Comparison of ENCODE assay signal across 10 cellular contexts in genomic region chr16:67872131-67872630, GRCh38. TPM values are rescaled to one million over a fixed set of nuclear protein-coding genes. Genes with fewer than 3 reads are reported as not detected.
DNase-seq lines count a peak whose midpoint lies in the region; ATAC-seq and TF ChIP-seq lines count a peak whose summit lies in the region.
"Had no signal": no experiment of that assay in that cellular context is flagged by ENCODE, and none has a peak within 500 bp of the region (broad histone marks: within the 10 kb centered on the region; RNA-seq: fewer than 3 reads in every experiment).

No MANE protein-coding gene starts in this region.

- peak overlapping the region in 9 of 10 donors; percentile 64 to 93 (median 90) for H3K27ac ChIP-seq in heart right ventricle
- peak overlapping the region; percentile 11 for H3K27ac ChIP-seq in adipose tissue (ENCODE audit: low read depth, low read length)
- H3K27ac ChIP-seq in mesodermal cell (ENCODE audit: low read depth, low read length, severe bottlenecking): peak overlapping the region; percentile 64

- TF ChIP-seq CTCF in heart right ventricle (IDR thresholded peaks at IDR 0.05): no peak
- no peak for TF ChIP-seq CTCF in type B pancreatic cell (conservative IDR thresholded peaks at IDR 0.05)

- H3K4me3 ChIP-seq in heart right ventricle (peak overlapping the region in 8 of 10 donors; percentile 89 to 100 (median 97)), mesodermal cell (ENCODE audit: extremely low read depth, insufficient read depth, low read length, poor library complexity, severe bottlenecking) (peak overlapping the region; percentile 79)

- peaks cover 14% of the 10 kb centered on the region for H3K36me3 Mint-ChIP-seq in type B pancreatic cell

- no peaks in the 10 kb centered on the region for H3K27me3 ChIP-seq in heart right ventricle

- no peak for DNase-seq in heart right ventricle
- no peak for DNase-seq in left ventricle myocardium superior
- no peak for DNase-seq in type B pancreatic cell (ENCODE audit: extremely low spot score, unreplicated experiment)
- DNase-seq in putamen (ENCODE audit: low spot score): no peak
- DNase-seq in glomerular visceral epithelial cell (ENCODE audit: extremely low spot score): no peak

- WGBS in heart right ventricle, 2 donors: 69% methylated on average over 2 of the region's 2 CpGs
- WGBS in adipose tissue, 3 donors: 42 to 62% (median 61%) methylated on average over 2 of the region's 2 CpGs
- WGBS in mesodermal cell (ENCODE audit: insufficient coverage in 2 of 2), 2 experiments: 92 to 100% methylated on average over 1 of the region's 2 CpGs

- H3K36me3 ChIP-seq in heart right ventricle: peaks cover 0 to 68% (median 46%) of the 10 kb centered on the region in 9 donors
- H3K36me3 ChIP-seq in mesodermal cell (ENCODE audit: control insufficient read depth, insufficient read depth, low read length): peaks cover 74% of the 10 kb centered on the region

- peak overlapping the region; percentile 76 for H3K27ac Mint-ChIP-seq in type B pancreatic cell

- H3K4me3 Mint-ChIP-seq in type B pancreatic cell: peak overlapping the region; percentile 87

- intact Hi-C loops in heart right ventricle (cut with DNase I) (loop anchor here in 2 of 10 donors (2.0 kb wide), 2 partner anchors 25 to 29 kb away; partner anchors contain the start of genes CENPT (in 1 of the 2), NUTF2 (in 1 of the 2) and THAP11 (in 1 of the 2)), left ventricle myocardium superior (cut with micrococcal nuclease) (no loop called here)

- peaks cover 17 to 41% (median 31%) of the 10 kb centered on the region in 9 donors for H3K4me1 ChIP-seq in heart right ventricle
- H3K4me1 ChIP-seq in mesodermal cell (ENCODE audit: control insufficient read depth, insufficient read depth, low read length, poor library complexity, severe bottlenecking): peaks cover 7% of the 10 kb centered on the region

- ATAC-seq in heart right ventricle (peak in 2 of 8 donors; percentile 2 to 3), left ventricle myocardium superior (no peak), GM21723 (IDR thresholded peaks at IDR 0.05; ENCODE audit: unreplicated experiment) (no peak)

- H3K4me1 Mint-ChIP-seq in type B pancreatic cell (ENCODE audit: unreplicated experiment): peaks cover 20% of the 10 kb centered on the region

- no peaks in the 10 kb centered on the region for H3K9me3 ChIP-seq in heart right ventricle
- no peaks in the 10 kb centered on the region for H3K9me3 ChIP-seq in mesodermal cell (ENCODE audit: control insufficient read depth, low read length)

- H3K27me3 Mint-ChIP-seq in type B pancreatic cell: no peaks in the 10 kb centered on the region

- H3K9me3 Mint-ChIP-seq in type B pancreatic cell: no peaks in the 10 kb centered on the region

RNA-seq across cellular contexts. Expression of gene EDC4, which starts 0.7 kb away (rescaled TPM):
- total RNA-seq in heart right ventricle (10 to 100 TPM; 25.8 to 41.6 (median 31.3) TPM), left ventricle myocardium superior (31.8 TPM), type B pancreatic cell (ENCODE audit: low replicate concordance) (77.5 and 81.1 TPM in 2 replicates)
- polyA plus RNA-seq in heart right ventricle (10 to 100 TPM; 30.2 to 46.8 TPM), adipose tissue (10 to 100 TPM; 24.3 to 37.3 (median 33.8) TPM)
- 63.8 TPM for polyA plus RNA-seq in mesodermal cell (2013, experiment 1 of 2)
- 47.6 TPM for polyA plus RNA-seq in mesodermal cell (2013, experiment 2 of 2)

RNA-seq across cellular contexts. Expression of gene NRN1L, which starts 12.5 kb away (rescaled TPM):
- total RNA-seq in heart right ventricle (1 to 10 TPM in 6 of 10 donors, not detected in 4; 1.1 to 2.7 (median 1.5) TPM), left ventricle myocardium superior (not detected), type B pancreatic cell (ENCODE audit: low replicate concordance) (0.80 and 1.1 TPM in 2 replicates)
- polyA plus RNA-seq in heart right ventricle (1 to 10 TPM; 1.8 to 4.0 TPM), adipose tissue (1 to 10 TPM in 1 of 3 donors, under 1 TPM in 2; 0.64 to 1.3 (median 0.89) TPM)
- 1.00 TPM for polyA plus RNA-seq in mesodermal cell (2013, experiment 1 of 2)
- not detected for polyA plus RNA-seq in mesodermal cell (2013, experiment 2 of 2)
- total RNA-seq: Daoy, SK-MEL-5 had no signal

RNA-seq across cellular contexts. Expression of gene PSKH1, which starts 20.9 kb away (rescaled TPM):
- total RNA-seq in heart right ventricle (10 to 100 TPM; 16.0 to 24.5 (median 20.5) TPM), left ventricle myocardium superior (18.1 TPM), type B pancreatic cell (ENCODE audit: low replicate concordance) (39.2 and 41.5 TPM in 2 replicates)
- polyA plus RNA-seq in heart right ventricle (10 to 100 TPM; 15.7 to 22.9 TPM), adipose tissue (10 to 100 TPM; 19.2 to 26.8 (median 23.5) TPM)
- polyA plus RNA-seq in mesodermal cell (2013, experiment 1 of 2): 26.2 TPM
- 33.8 TPM for polyA plus RNA-seq in mesodermal cell (2013, experiment 2 of 2)

RNA-seq across cellular contexts. Expression of gene CENPT, which starts 24.7 kb away (rescaled TPM):
- 10 to 100 TPM; 16.1 to 27.1 (median 19.1) TPM for total RNA-seq in heart right ventricle
- polyA plus RNA-seq in heart right ventricle: 10 to 100 TPM; 31.1 to 63.3 TPM
- total RNA-seq in left ventricle myocardium superior: 20.8 TPM
- polyA plus RNA-seq in adipose tissue: 10 to 100 TPM; 41.0 to 47.5 (median 44.4) TPM
- 46.2 TPM for polyA plus RNA-seq in mesodermal cell (2013, experiment 1 of 2)
- 39.0 TPM for polyA plus RNA-seq in mesodermal cell (2013, experiment 2 of 2)
- total RNA-seq in type B pancreatic cell (ENCODE audit: low replicate concordance): 67.6 and 74.2 TPM in 2 replicates

RNA-seq across cellular contexts. Expression of gene NUTF2, which starts 25.4 kb away (rescaled TPM):
- 100 to 1,000 TPM in 1 of 10 donors, 10 to 100 TPM in 9; 73.9 to 105 (median 80.5) TPM for total RNA-seq in heart right ventricle
- polyA plus RNA-seq in heart right ventricle: 100 to 1,000 TPM; 186 to 214 TPM
- 84.4 TPM for total RNA-seq in left ventricle myocardium superior
- polyA plus RNA-seq in adipose tissue: 100 to 1,000 TPM in 2 of 3 donors, 10 to 100 TPM in 1; 63.8 to 120 (median 113) TPM
- polyA plus RNA-seq in mesodermal cell (2013, experiment 1 of 2): 258 TPM
- polyA plus RNA-seq in mesodermal cell (2013, experiment 2 of 2): 246 TPM
- total RNA-seq in type B pancreatic cell (ENCODE audit: low replicate concordance): 144 and 149 TPM in 2 replicates

Comparison
In these comparisons a context has a peak if more than half of its experiments do, and no peak if none do; other contexts are left out.
1. H3K27ac ChIP-seq: peak in every context shown above with its lines; median percentile 90 in heart right ventricle; 64 in mesodermal cell; 11 in adipose tissue.